9 cellular contexts compared by ENCODE assay signal in genomic region chr5:66958984-66959641, GRCh38.
DNase-seq lines count a peak whose midpoint lies in the region; ATAC-seq and TF ChIP-seq lines count a peak whose summit lies in the region.
"Had no signal": no experiment of that assay in that cellular context is flagged by ENCODE, and none has a peak within 500 bp of the region (broad histone marks: within the 10 kb centered on the region; RNA-seq: fewer than 3 reads in every experiment).

No MANE protein-coding gene starts in this region.

- H3K4me3 ChIP-seq in coronary artery = peak overlapping the region; percentile 70
- H3K4me3 ChIP-seq in liver (ENCODE audit: low read depth in 1 of 3, low read length in 3 of 3) = peak overlapping the region in 2 of 3 donors; percentile 0 to 4

- H3K36me3 ChIP-seq in liver (ENCODE audit: control insufficient read depth in 4 of 4, insufficient read depth in 3 of 4, low read depth in 1 of 4, low read length in 3 of 4) = no peaks in the 10 kb centered on the region

- 26% methylated on average over 11 of the region's 11 CpGs for WGBS in liver

- H3K27ac ChIP-seq in coronary artery = peak overlapping the region; percentile 29 to 77
- peak overlapping the region; percentile 33 to 54 for H3K27ac ChIP-seq in liver (ENCODE audit: low read depth in 1 of 2, low read length in 2 of 2)
- H3K27ac ChIP-seq in temporal lobe (ENCODE audit: low read depth, low read length) = peak overlapping the region; percentile 54

- TF ChIP-seq CTCF in coronary artery (IDR thresholded peaks at IDR 0.05) (no peak), liver (IDR thresholded peaks at IDR 0.05; ENCODE audit: low read depth, low read length, missing input control) (no peak)

- DNase-seq in LHCN-M2 (ENCODE audit: low read depth) (peak; percentile 69), coronary artery (ENCODE audit: low spot score) (no peak), ecto neural progenitor cell (ENCODE audit: low spot score) (no peak)
- DNase-seq: activated CD4-positive, alpha-beta T cell treated with anti-CD3 and anti-CD28 coated beads for 48 hours had no signal

- ATAC-seq in GM19452 (IDR thresholded peaks at IDR 0.05; ENCODE audit: unreplicated experiment) = no peak
- no peak for ATAC-seq in HG03342 (IDR thresholded peaks at IDR 0.05; ENCODE audit: unreplicated experiment)
- no peak for ATAC-seq in HG02571 (IDR thresholded peaks at IDR 0.05; ENCODE audit: unreplicated experiment)

- no peak for TF ChIP-seq RAD21 in liver (IDR thresholded peaks at IDR 0.05)

- H3K9ac ChIP-seq in liver (ENCODE audit: low read depth in 1 of 2, low read length in 2 of 2) = no peak overlapping the region

- H3K9me3 ChIP-seq in liver (ENCODE audit: control insufficient read depth in 4 of 4, low read length in 3 of 4) = no peaks in the 10 kb centered on the region

- H3K4me1 ChIP-seq in liver (ENCODE audit: control insufficient read depth in 4 of 4, insufficient read depth in 4 of 4, low read length in 3 of 4) = peaks cover 2 to 25% (median 11%) of the 10 kb centered on the region in 4 donors

- no peaks in the 10 kb centered on the region for H3K27me3 ChIP-seq in liver (ENCODE audit: control insufficient read depth in 4 of 4, insufficient read depth in 4 of 4, low read length in 3 of 4)

TF ChIP-seq in liver, 16 proteins besides CTCF, POLR2A, EP300 and RAD21:
- peak in 1 of 2 donors; percentile 21 for TF ChIP-seq JUND (IDR thresholded peaks at IDR 0.05)
- TF ChIP-seq FOXA2 (IDR thresholded peaks at IDR 0.05) = no peak
TF ChIP-seq in liver: peak in this region for 1.
